ENCODE assay signal across 20 cellular contexts in the genomic region with DNA sequence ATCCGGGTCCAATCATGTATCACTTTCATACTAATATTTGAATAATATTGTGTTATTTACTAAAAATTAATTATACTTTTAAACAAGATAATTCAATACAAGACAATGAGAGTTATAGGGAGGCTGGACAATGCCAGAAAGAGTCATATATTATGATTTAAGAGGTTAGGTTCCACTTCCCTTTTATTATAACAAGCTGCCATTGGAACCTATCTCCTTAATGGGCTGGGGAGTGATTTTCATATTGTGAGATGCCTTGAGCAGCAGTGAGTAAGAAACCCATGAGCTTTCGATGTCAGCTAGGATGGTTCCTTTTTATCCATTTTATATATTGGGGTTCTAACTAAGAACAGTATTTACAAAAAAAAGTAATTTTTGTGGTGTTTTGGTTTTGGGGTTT.
"Had no signal": no experiment of that assay in that cellular context is flagged by ENCODE, and none has a peak within 500 bp of the region (broad histone marks: within the 10 kb centered on the region; RNA-seq: fewer than 3 reads in every experiment).

No MANE protein-coding gene starts in this region.

- ATAC-seq: activated CD4-positive, alpha-beta T cell treated with anti-CD3 and anti-CD28 coated beads for 36 hours; activated T-cell treated with anti-CD3 and anti-CD28 coated beads, Interleukin-2, amount 50 U/mL, for 72 hours; T-cell had no signal

- H3K27ac ChIP-seq: VCaP had no signal

- DNase-seq: activated CD4-positive, alpha-beta memory T cell treated with anti-CD3 and anti-CD28 coated beads, Interleukin-2, amount 10 ng/mL, durations not matched to agents 7 days and 5 days; activated CD4-positive, alpha-beta T cell treated with anti-CD3 and anti-CD28 coated beads for 36 hours; activated CD4-positive, alpha-beta T cell treated with anti-CD3 and anti-CD28 coated beads, Interleukin-2, amount 50 U/mL, for 1 hour; activated gamma-delta T cell treated with Interleukin-2 at 50 U/mL for 16 hours; activated naive CD4-positive, alpha-beta T cell treated with anti-CD3 and anti-CD28 coated beads, Interleukin-2, amount 10 ng/mL, durations not matched to agents 7 days and 5 days; activated naive CD8-positive, alpha-beta T cell treated with anti-CD3 and anti-CD28 coated beads for 36 hours; activated T-cell treated with anti-CD3 and anti-CD28 coated beads for 4 hours; activated T-cell treated with anti-CD3 and anti-CD28 coated beads, Interleukin-2, amount 50 U/mL, for 72 hours; cerebellar nuclear complex; Kasumi-1; NCI-H1092 treated with DMSO at 0.1 percent for 48 hours; NCI-H1436; NCI-H187; NCI-H2081; NCI-H524; SIG-M5; T-cell; T-helper 2 cell; T1000 had no signal
